8 cellular contexts compared by ENCODE assay signal in genomic region chrY:14524246-14525180, GRCh38. TPM values are rescaled to one million over a fixed set of nuclear protein-coding genes. Genes with fewer than 3 reads are reported as not detected.
A peak's percentile ranks its signal among the peaks of the same experiment; 100 is the strongest.
DNase-seq lines count a peak whose midpoint lies in the region; ATAC-seq, FAIRE-seq and TF ChIP-seq lines count a peak whose summit lies in the region.

Gene NLGN4Y (plus strand): TSS chrY:14524529. CDS start chrY:14622120, 97,591 bp downstream.

- peak within 1 kb of the TSS; percentile 69 for H3K56ac ChIP-seq in H1 (replicated peaks; ENCODE audit: insufficient read length, low read depth, low read length)

- H4K5ac ChIP-seq in H1 (ENCODE audit: insufficient read length, low read depth, low read length) = peak within 1 kb of the TSS; percentile 76

- H3K9ac ChIP-seq in H1 (replicated peaks in 1 of 4; ENCODE audit: extremely low read depth in 1 of 4, low read depth in 3 of 4, low read length in 3 of 4) = peak within 1 kb of the TSS; percentile 56 to 79 (median 69)

- FAIRE-seq in H1 (lab: Jason Lieb, UNC) = no peak

- no peak within 1 kb of the TSS for H2BK20ac ChIP-seq in H1 (ENCODE audit: low read length)

- TF ChIP-seq EP300 in H1 (IDR thresholded peaks at IDR 0.05; ENCODE audit: borderline replicate concordance in 1 of 2, low read depth in 2 of 2, low read length in 2 of 2) = no peak

- H3K9me3 Mint-ChIP-seq in activated CD4-positive, alpha-beta T cell treated with anti-CD3 and anti-CD28 coated beads for 36 hours (ENCODE audit: low read depth) = no peaks in the 10 kb centered on the region
- H3K9me3 Mint-ChIP-seq in osteocyte (ENCODE audit: unreplicated experiment) = no peaks in the 10 kb centered on the region

- H2AK5ac ChIP-seq in H1 (ENCODE audit: low read depth, low read length) = no peak within 1 kb of the TSS

- 1% methylated on average over 33 of the region's 64 CpGs; no CpG with 5 or more reads in 1 of the 2 experiments for WGBS in H1 (ENCODE audit: extremely low coverage in 1 of 2, insufficient coverage in 1 of 2, insufficient read length in 1 of 2, insufficient replicate concordance in 2 of 2, low coverage in 1 of 2, low lambda C conversion rate in 2 of 2, missing lambda C conversion rate in 1 of 2), 2 experiments

- POLR2A ChIA-PET in activated CD4-positive, alpha-beta T cell treated with anti-CD3 and anti-CD28 coated beads for 36 hours (lab: Charles Lee) = no interaction called here
- POLR2A ChIA-PET in H1 (lab: Charles Lee; ENCODE audit: partially characterized antibody) = no interaction called here

- H2AFZ ChIP-seq in H1 (ENCODE audit: low read length) = no peak within 1 kb of the TSS

- no peak within 1 kb of the TSS for H3K4ac ChIP-seq in H1 (replicated peaks; ENCODE audit: insufficient read length, low read depth, low read length)

- H3K4me3 ChIP-seq in H1 (ENCODE audit: extremely low read depth in 1 of 4, insufficient read depth in 2 of 4, low read depth in 3 of 4, low read length in 4 of 4) (peak within 1 kb of the TSS; percentile 75 to 83 (median 82)), skeletal muscle cell (ENCODE audit: low read depth, low read length) (peak within 1 kb of the TSS; percentile 64)

- no peak within 1 kb of the TSS for H2BK120ac ChIP-seq in H1 (replicated peaks; ENCODE audit: low read depth, low read length)

- TF ChIP-seq RAD21 in H1 (IDR thresholded peaks at IDR 0.05 in 1 of 2, conservative IDR thresholded peaks at IDR 0.05 in 1 of 2; ENCODE audit: low read depth in 2 of 2, low read length in 2 of 2) = no peak; a peak in 1 of 4 replicates

- H3K9me3 ChIP-seq in H1 (ENCODE audit: insufficient read depth in 2 of 2, low read depth in 1 of 2, low read length in 1 of 2) = no peaks in the 10 kb centered on the region

- H3K18ac ChIP-seq in H1 (ENCODE audit: extremely low read depth, low read length) = peak within 1 kb of the TSS; percentile 60

- CTCF ChIA-PET in activated CD4-positive, alpha-beta T cell treated with anti-CD3 and anti-CD28 coated beads for 36 hours (lab: Charles Lee) = interaction anchor here (0.7 kb wide), 1 partner anchor 72 kb away, joined by 3 read pairs; no protein-coding TSS in a partner anchor
- CTCF ChIA-PET in H1 (lab: Charles Lee; ENCODE audit: partially characterized antibody) = no interaction called here

- peak within 1 kb of the TSS; percentile 77 for H3K27ac ChIP-seq in H1 (ENCODE audit: low read depth, low read length)

- peaks cover 9% of the 10 kb centered on the region for H3K4me1 Mint-ChIP-seq in activated CD4-positive, alpha-beta T cell treated with anti-CD3 and anti-CD28 coated beads for 36 hours
- H3K4me1 Mint-ChIP-seq in osteocyte (ENCODE audit: unreplicated experiment) = no peaks in the 10 kb centered on the region

- H2BK12ac ChIP-seq in H1 (ENCODE audit: low read depth, low read length) = 0 out of 2 replicates have a peak within 1 kb of the TSS, but pooled peaks have one; percentile 60

- peak within 1 kb of the TSS; percentile 67 for H3K27ac Mint-ChIP-seq in activated CD4-positive, alpha-beta T cell treated with anti-CD3 and anti-CD28 coated beads for 36 hours
- H3K27ac Mint-ChIP-seq in osteocyte (ENCODE audit: unreplicated experiment) = no peak within 1 kb of the TSS

- TF ChIP-seq CTCF in H1 (IDR thresholded peaks at IDR 0.05; ENCODE audit: control extremely low read depth in 1 of 3, insufficient read depth in 1 of 3, low read depth in 1 of 3, low read length in 3 of 3) (no peak), osteocyte (IDR thresholded peaks at IDR 0.05) (no peak)

- H4K20me1 ChIP-seq in H1 (replicated peaks in 1 of 2; ENCODE audit: control insufficient read depth in 1 of 2, insufficient read depth in 2 of 2, low read length in 2 of 2) = no peaks in the 10 kb centered on the region

- no peak within 1 kb of the TSS for H3K23ac ChIP-seq in H1 (ENCODE audit: insufficient read length)

- H3K23me2 ChIP-seq in H1 (ENCODE audit: low read depth, low read length) = no peaks in the 10 kb centered on the region

- TF ChIP-seq POLR2A in H1 (IDR thresholded peaks at IDR 0.05; ENCODE audit: control extremely low read depth in 1 of 2, low read depth in 2 of 2, low read length in 2 of 2) = no peak

- no peak within 1 kb of the TSS for H2BK15ac ChIP-seq in H1 (ENCODE audit: low read length)

- DNase-seq in activated CD4-positive, alpha-beta T cell treated with anti-CD3 and anti-CD28 coated beads for 36 hours = peak; percentile 25
- DNase-seq in activated CD4-positive, alpha-beta T cell treated with anti-CD3 and anti-CD28 coated beads for 1 hour = no peak
- peak; percentile 0 for DNase-seq in NCI-H2107 (lab: John Stamatoyannopoulos, UW)
- peak in 1 of 2 experiments; percentile 62 for DNase-seq in H1 (ENCODE audit: low read depth in 1 of 2, low spot score in 2 of 2)
- DNase-seq in skeletal muscle cell (ENCODE audit: low read depth) = no peak
- DNase-seq in effector CD4-positive, alpha-beta T cell = no peak
- DNase-seq in NCI-H69 (lab: John Stamatoyannopoulos, UW) = no peak
- no peak for DNase-seq in osteocyte (ENCODE audit: extremely low spot score, unreplicated experiment)

- H3K79me2 ChIP-seq in H1 (ENCODE audit: control insufficient read depth in 1 of 2, insufficient read depth in 2 of 2, low read length in 2 of 2) = peaks cover 9 to 70% of the 10 kb centered on the region in 2 experiments

- no peaks in the 10 kb centered on the region for H3K79me1 ChIP-seq in H1 (ENCODE audit: low read depth, low read length)

- H3K4me1 ChIP-seq in H1 (replicated peaks in 1 of 4; ENCODE audit: control insufficient read depth in 3 of 4, insufficient read depth in 4 of 4, low read length in 3 of 4) = 0 out of 7 replicates have a peak, but pooled peaks cover 0 to 3% (median 0%) of the 10 kb centered on the region in 4 experiments

- H3K36me3 Mint-ChIP-seq in activated CD4-positive, alpha-beta T cell treated with anti-CD3 and anti-CD28 coated beads for 36 hours (ENCODE audit: low read depth) = no peaks in the 10 kb centered on the region
- H3K36me3 Mint-ChIP-seq in osteocyte (ENCODE audit: unreplicated experiment) = no peaks in the 10 kb centered on the region

- peak within 1 kb of the TSS; percentile 98 for H4K91ac ChIP-seq in H1 (replicated peaks; ENCODE audit: insufficient read length, low read length)

- no peaks in the 10 kb centered on the region; a peak in 1 of 8 replicates for H3K36me3 ChIP-seq in H1 (ENCODE audit: control insufficient read depth in 2 of 4, insufficient read depth in 4 of 4, low read length in 3 of 4)

- peaks cover 20% of the 10 kb centered on the region for H3K27me3 Mint-ChIP-seq in activated CD4-positive, alpha-beta T cell treated with anti-CD3 and anti-CD28 coated beads for 36 hours
- H3K27me3 Mint-ChIP-seq in osteocyte (ENCODE audit: unreplicated experiment) = no peaks in the 10 kb centered on the region

- peak within 1 kb of the TSS; percentile 68 for H4K8ac ChIP-seq in H1 (ENCODE audit: extremely low read depth, insufficient read depth, low read length)

- H2BK5ac ChIP-seq in H1 (ENCODE audit: low read depth, low read length) = peak within 1 kb of the TSS; percentile 66; the same call in 1 of the 2 replicates

- intact Hi-C loops in activated CD4-positive, alpha-beta T cell treated with anti-CD3 and anti-CD28 coated beads for 36 hours (cut with DNase I, micrococcal nuclease) = no loop called here

- no peaks in the 10 kb centered on the region for H3K27me3 ChIP-seq in H1 (replicated peaks in 1 of 4; ENCODE audit: control insufficient read depth in 3 of 4, extremely low read depth in 1 of 4, insufficient read depth in 3 of 4, low read length in 3 of 4)

- H3K14ac ChIP-seq in H1 (ENCODE audit: insufficient read length) = no peak within 1 kb of the TSS

- peak within 1 kb of the TSS; percentile 75 to 89 for H3K4me2 ChIP-seq in H1 (ENCODE audit: insufficient read depth in 1 of 2, low read depth in 2 of 2, low read length in 2 of 2)

- peak; percentile 64 for ATAC-seq in activated CD4-positive, alpha-beta T cell treated with anti-CD3 and anti-CD28 coated beads for 36 hours

- peak within 1 kb of the TSS; percentile 72 for H3K4me3 Mint-ChIP-seq in activated CD4-positive, alpha-beta T cell treated with anti-CD3 and anti-CD28 coated beads for 36 hours
- no peak within 1 kb of the TSS for H3K4me3 Mint-ChIP-seq in osteocyte (ENCODE audit: unreplicated experiment)

TF ChIP-seq in H1, 55 proteins besides CTCF, POLR2A, EP300 and RAD21 (continues in another document):
- no peak for TF ChIP-seq SP4 (IDR thresholded peaks at IDR 0.05; ENCODE audit: low read length)
- no peak for TF ChIP-seq PHF8 (conservative IDR thresholded peaks at IDR 0.05; ENCODE audit: low read depth, low read length)
- TF ChIP-seq SIN3A (conservative IDR thresholded peaks at IDR 0.05 in 1 of 2, IDR thresholded peaks at IDR 0.05 in 1 of 2; ENCODE audit: low read depth in 1 of 2, low read length in 2 of 2) = peak in 1 of 2 experiments; percentile 49; a peak in 1 of 4 replicates
- no peak for TF ChIP-seq EZH2 (IDR thresholded peaks at IDR 0.05; ENCODE audit: low read depth, low read length, severe bottlenecking)
- no peak for TF ChIP-seq BRCA1 (IDR thresholded peaks at IDR 0.05; ENCODE audit: low read depth, low read length)
- peak; percentile 94; the same call in 1 of the 2 replicates for TF ChIP-seq RBBP5 (IDR thresholded peaks at IDR 0.05; ENCODE audit: borderline replicate concordance, low read depth, low read length)
- TF ChIP-seq CBX8 (IDR thresholded peaks at IDR 0.05; ENCODE audit: borderline replicate concordance, low read depth, low read length) = no peak
- no peak for TF ChIP-seq HDAC6 (IDR thresholded peaks at IDR 0.05; ENCODE audit: low read depth, low read length)
- TF ChIP-seq EGR1 (IDR thresholded peaks at IDR 0.05; ENCODE audit: borderline replicate concordance, low read depth, low read length) = no peak
- no peak for TF ChIP-seq CHD2 (IDR thresholded peaks at IDR 0.05; ENCODE audit: low read length)
- no peak for TF ChIP-seq MAX (IDR thresholded peaks at IDR 0.05)
- TF ChIP-seq NANOG (IDR thresholded peaks at IDR 0.05; ENCODE audit: insufficient read depth, low read depth, low read length, poor library complexity, severe bottlenecking) = no peak
- no peak for TF ChIP-seq SP1 (IDR thresholded peaks at IDR 0.05; ENCODE audit: low read depth, low read length)

RNA-seq across cellular contexts. Expression of gene NLGN4Y, which starts in this region (rescaled TPM):
- total RNA-seq in activated CD4-positive, alpha-beta T cell treated with anti-CD3 and anti-CD28 coated beads for 36 hours = 1 to 10 TPM; 2.0 to 3.1 TPM
- total RNA-seq in H1 (2021; fragmentation: NEBNext Ultra II Directional; extraction: Animal tissue kit (Norgen Biotek cat#: 25700)) = 50.8 and 51.3 TPM in 2 replicates
- polyA plus RNA-seq in H1 (2011; rRNA removed) = 31.8 and 35.7 TPM in 2 replicates
- polyA plus RNA-seq in H1 (2011; cell fraction: cytosol; rRNA removed) = 24.0 TPM
- 58.4 TPM for polyA plus RNA-seq in H1 (2011; cell fraction: nucleus; rRNA removed)
- polyA plus RNA-seq in H1 (2012, experiment 1 of 2) = 28.8 to 40.4 TPM (median 30.6 TPM) in 4 replicates
- 6.3 TPM for polyA plus RNA-seq in H1 (2012, experiment 2 of 2)
- 36.0 TPM for polyA plus RNA-seq in H1 (2013, experiment 1 of 2)
- 36.1 TPM for polyA plus RNA-seq in H1 (2013, experiment 2 of 2)
- 242 and 336 TPM in 2 replicates for polyA minus RNA-seq in H1 (2011; rRNA and poly(A)+ RNA removed)
- 55.6 TPM for polyA minus RNA-seq in H1 (2011; cell fraction: cytosol; rRNA and poly(A)+ RNA removed)
- polyA minus RNA-seq in H1 (2011; cell fraction: nucleus; rRNA and poly(A)+ RNA removed) = 456 TPM
- total RNA-seq in osteocyte = not detected in 2 replicates

Comparison
In these comparisons a context has a peak if more than half of its experiments do, and no peak if none do; other contexts are left out.
1. DNase-seq: peak in activated CD4-positive, alpha-beta T cell treated with anti-CD3 and anti-CD28 coated beads for 36 hours (single experiment) and NCI-H2107 (single experiment); none in activated CD4-positive, alpha-beta T cell treated with anti-CD3 and anti-CD28 coated beads for 1 hour (single experiment), skeletal muscle cell (single experiment), effector CD4-positive, alpha-beta T cell (single experiment), NCI-H69 (single experiment) and osteocyte (single experiment).